ENCODE assay signal across 16 cellular contexts in the genomic region with DNA sequence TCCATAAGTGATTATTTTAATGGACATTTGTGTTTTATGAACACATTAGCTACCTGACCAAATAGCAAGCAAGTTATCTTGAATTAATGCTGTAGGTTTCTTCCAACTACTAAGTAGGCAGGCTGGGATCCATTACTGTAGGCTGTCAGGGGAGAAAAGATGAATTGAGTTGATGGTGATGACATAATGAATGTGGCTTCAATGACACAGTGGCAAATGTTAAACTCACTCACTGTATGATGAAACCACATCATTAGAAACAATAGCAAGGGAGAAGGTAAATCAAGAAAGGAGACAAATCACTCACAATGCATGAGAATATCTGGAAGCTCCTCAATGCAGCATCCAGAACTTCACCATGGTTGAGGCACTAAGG.
DNase-seq lines count a peak whose midpoint lies in the region; ATAC-seq, FAIRE-seq and TF ChIP-seq lines count a peak whose summit lies in the region.
"Had no signal": no experiment of that assay in that cellular context is flagged by ENCODE, and none has a peak within 500 bp of the region (broad histone marks: within the 10 kb centered on the region; RNA-seq: fewer than 3 reads in every experiment).

No MANE protein-coding gene starts in this region.

- H3K4me3 Mint-ChIP-seq in activated T-helper 1 cell treated with anti-CD3 and anti-CD28 coated beads, Interleukin-12 subunit alpha, Interleukin-12 subunit beta, Interleukin-2, Interleukin-4 antibody, amounts not matched to agents 30 ng/mL and 10 ng/mL and 1 ng/mL, durations not matched to agents 14 hours and 24 hours and 36 hours = no peak overlapping the region

- H3K9me3 ChIP-seq in OCI-LY3 (ENCODE audit: insufficient read depth, low read length) = peaks cover 3% of the 10 kb centered on the region; the same call in 1 of the 2 replicates
- no peaks in the 10 kb centered on the region for H3K9me3 ChIP-seq in neutrophil
- H3K9me3 ChIP-seq in pancreas = no peaks in the 10 kb centered on the region

- ATAC-seq in GM19395 (IDR thresholded peaks at IDR 0.05; ENCODE audit: unreplicated experiment) (peak; percentile 32), HG03025 (IDR thresholded peaks at IDR 0.05; ENCODE audit: low FRiP score, unreplicated experiment) (peak; percentile 16), pancreas (no peak)
- ATAC-seq: PC-3 had no signal

- H3K27ac ChIP-seq in OCI-LY3 (ENCODE audit: low read length) (peak overlapping the region; percentile 96), neutrophil (peak overlapping the region; percentile 75), pancreas (no peak overlapping the region)

- H3K4me3 ChIP-seq in OCI-LY3 (ENCODE audit: low read length) (peak overlapping the region; percentile 46; the same call in 1 of the 2 replicates), neutrophil (ENCODE audit: low read depth in 1 of 2, low read length in 1 of 2) (no peak overlapping the region), pancreas (no peak overlapping the region)

- TF ChIP-seq CTCF in OCI-LY3 (IDR thresholded peaks at IDR 0.05; ENCODE audit: low read depth, low read length) (no peak), neutrophil (IDR thresholded peaks at IDR 0.05) (no peak), pancreas (IDR thresholded peaks at IDR 0.05) (no peak)

- H3K27me3 ChIP-seq in OCI-LY3 (ENCODE audit: low read depth, low read length) (no peaks in the 10 kb centered on the region), neutrophil (no peaks in the 10 kb centered on the region), pancreas (no peaks in the 10 kb centered on the region)

- peak overlapping the region; percentile 55; the same call in 1 of the 2 replicates for H3K9ac ChIP-seq in OCI-LY3 (ENCODE audit: low read length)

- peak overlapping the region; percentile 67 for H3K4me2 ChIP-seq in OCI-LY3 (ENCODE audit: low read length)

- FAIRE-seq in pancreas (lab: Jason Lieb, UNC) = no peak
- FAIRE-seq: frontal cortex, keratinocyte had no signal

- H3K4me1 Mint-ChIP-seq in activated T-helper 1 cell treated with anti-CD3 and anti-CD28 coated beads, Interleukin-12 subunit alpha, Interleukin-12 subunit beta, Interleukin-2, Interleukin-4 antibody, amounts not matched to agents 30 ng/mL and 10 ng/mL and 1 ng/mL, durations not matched to agents 14 hours and 24 hours and 36 hours (ENCODE audit: low read depth) = no peaks in the 10 kb centered on the region

- peaks cover 4% of the 10 kb centered on the region for H3K27me3 Mint-ChIP-seq in activated T-helper 1 cell treated with anti-CD3 and anti-CD28 coated beads, Interleukin-12 subunit alpha, Interleukin-12 subunit beta, Interleukin-2, Interleukin-4 antibody, amounts not matched to agents 30 ng/mL and 10 ng/mL and 1 ng/mL, durations not matched to agents 14 hours and 24 hours and 36 hours (ENCODE audit: insufficient read depth)
- H3K27me3 Mint-ChIP-seq: naive B cell had no signal

- no peaks in the 10 kb centered on the region for H3K9me3 Mint-ChIP-seq in activated T-helper 1 cell treated with anti-CD3 and anti-CD28 coated beads, Interleukin-12 subunit alpha, Interleukin-12 subunit beta, Interleukin-2, Interleukin-4 antibody, amounts not matched to agents 30 ng/mL and 10 ng/mL and 1 ng/mL, durations not matched to agents 14 hours and 24 hours and 36 hours

- DNase-seq in pancreas (no peak), posterior vena cava (ENCODE audit: low spot score) (no peak)
- DNase-seq in stimulated activated CD4-positive, alpha-beta T cell treated with anti-CD3 and anti-CD28 coated beads, Interleukin-15, amount 100 ng/mL, for 24 hours = no peak
- no peak for DNase-seq in activated T-helper 1 cell treated with anti-CD3 and anti-CD28 coated beads, Interleukin-12 subunit alpha, Interleukin-12 subunit beta, Interleukin-2, Interleukin-4 antibody, amounts not matched to agents 30 ng/mL and 10 ng/mL and 1 ng/mL, durations not matched to agents 14 hours and 24 hours and 36 hours (ENCODE audit: low spot score)
- DNase-seq: activated CD4-positive, alpha-beta T cell treated with anti-CD3 and anti-CD28 coated beads, Interleukin-2, amount 50 U/mL, for 1 hour; activated effector memory CD4-positive, alpha-beta T cell treated with Interleukin-2 at 50 U/mL for 16 hours; C1 segment of cervical spinal cord; H7; PC-3 had no signal

- peaks cover 37% of the 10 kb centered on the region for H3K4me1 ChIP-seq in OCI-LY3 (ENCODE audit: low read length)
- H3K4me1 ChIP-seq in neutrophil (ENCODE audit: control insufficient read depth in 1 of 2, insufficient read depth in 1 of 2, low read depth in 1 of 2, low read length in 1 of 2) = peaks cover 29 to 35% of the 10 kb centered on the region in 2 experiments
- H3K4me1 ChIP-seq in pancreas = no peaks in the 10 kb centered on the region

- H2AFZ ChIP-seq in OCI-LY3 (ENCODE audit: low read depth, low read length) = no peak overlapping the region

- H3K36me3 Mint-ChIP-seq in activated T-helper 1 cell treated with anti-CD3 and anti-CD28 coated beads, Interleukin-12 subunit alpha, Interleukin-12 subunit beta, Interleukin-2, Interleukin-4 antibody, amounts not matched to agents 30 ng/mL and 10 ng/mL and 1 ng/mL, durations not matched to agents 14 hours and 24 hours and 36 hours (ENCODE audit: low read depth) = no peaks in the 10 kb centered on the region
- H3K36me3 Mint-ChIP-seq: naive B cell had no signal

- no peaks in the 10 kb centered on the region for H3K79me2 ChIP-seq in OCI-LY3 (ENCODE audit: low read length)

- intact Hi-C loops in pancreas (cut with DNase I) = no loop called here
- intact Hi-C loops in activated T-helper 1 cell treated with anti-CD3 and anti-CD28 coated beads, Interleukin-12 subunit alpha, Interleukin-12 subunit beta, Interleukin-2, Interleukin-4 antibody, amounts not matched to agents 30 ng/mL and 10 ng/mL and 1 ng/mL, durations not matched to agents 14 hours and 24 hours and 36 hours (cut with micrococcal nuclease) = no loop called here
- intact Hi-C loops in posterior vena cava (cut with DNase I) = no loop called here

- H4K20me1 ChIP-seq in OCI-LY3 (ENCODE audit: insufficient read depth, low read length) = no peaks in the 10 kb centered on the region

- H3K27ac Mint-ChIP-seq in activated T-helper 1 cell treated with anti-CD3 and anti-CD28 coated beads, Interleukin-12 subunit alpha, Interleukin-12 subunit beta, Interleukin-2, Interleukin-4 antibody, amounts not matched to agents 30 ng/mL and 10 ng/mL and 1 ng/mL, durations not matched to agents 14 hours and 24 hours and 36 hours = no peak overlapping the region

- H3K36me3 ChIP-seq in OCI-LY3 (replicated peaks; ENCODE audit: low read depth, low read length) (peaks cover 5% of the 10 kb centered on the region), neutrophil (no peaks in the 10 kb centered on the region), pancreas (no peaks in the 10 kb centered on the region)

Comparison
In these comparisons a context has a peak if more than half of its experiments do, and no peak if none do; other contexts are left out.
1. ATAC-seq: peak in GM19395 (single experiment) and HG03025 (single experiment); none in pancreas (0 of 4).
2. H3K27ac ChIP-seq: peak in OCI-LY3 (single experiment) and neutrophil (single experiment); none in pancreas (0 of 4).